8 cellular contexts compared by ENCODE assay signal in the genomic region with DNA sequence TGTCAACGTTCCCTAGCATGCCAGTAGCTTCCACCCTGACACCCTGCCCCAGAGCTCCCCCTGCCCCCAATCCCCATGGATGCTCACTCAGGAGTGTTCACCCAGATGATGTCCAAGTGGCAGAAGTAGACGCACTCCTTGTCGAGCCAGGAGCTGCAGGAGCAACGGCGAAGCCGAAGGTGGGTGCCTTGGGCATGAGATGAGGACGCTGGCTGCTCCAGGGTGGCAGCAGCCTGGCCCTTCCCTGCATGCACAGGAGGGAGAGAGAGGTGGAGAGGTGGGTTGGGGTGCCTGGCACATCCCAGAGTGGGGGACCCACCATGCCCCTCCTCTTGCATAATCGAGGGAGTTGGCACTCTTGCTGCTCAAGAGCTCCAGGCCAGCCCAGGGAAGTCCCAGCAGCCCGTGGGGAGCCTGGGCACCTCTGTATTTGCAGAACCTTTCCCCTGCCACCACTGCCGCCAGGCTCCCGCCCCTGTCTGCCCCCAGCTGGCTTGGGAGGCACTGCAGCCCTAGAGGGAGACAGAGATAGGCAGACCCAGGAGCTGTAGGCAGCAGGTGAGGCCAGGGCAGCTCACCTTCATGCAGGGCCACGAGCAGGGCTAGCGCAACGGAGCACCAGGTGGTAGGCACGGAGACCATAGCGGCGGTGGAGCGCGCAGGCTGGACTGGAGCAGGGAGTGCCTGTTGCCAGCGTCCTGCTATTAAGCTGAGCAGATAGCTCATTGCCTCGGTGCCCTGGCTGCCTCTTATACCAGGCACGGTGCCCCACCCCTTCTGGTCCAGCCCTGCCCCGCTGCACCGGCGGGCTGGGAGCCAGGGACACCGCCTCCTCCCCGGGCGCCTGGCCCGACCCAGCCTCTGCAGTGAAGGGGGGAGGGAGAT. TPM values are rescaled to one million over a fixed set of nuclear protein-coding genes. Genes with fewer than 3 reads are reported as not detected.
DNase-seq lines count a peak whose midpoint lies in the region; ATAC-seq, FAIRE-seq and TF ChIP-seq lines count a peak whose summit lies in the region.

A gene (minus strand): TSS at position 724 of the 885 bp plus-strand sequence. CDS start 82 bp downstream, at position 642.

- no peak within 1 kb of the TSS for H4K91ac ChIP-seq in neuronal stem cell (ENCODE audit: low read depth, low read length, poor library complexity)

- H3K9me3 ChIP-seq in neuronal stem cell (replicated peaks in 1 of 2; ENCODE audit: control insufficient read depth in 2 of 2, insufficient read depth in 1 of 2, low read depth in 1 of 2, low read length in 2 of 2) = no peaks in the 10 kb centered on the region

- H3K9ac ChIP-seq in neuronal stem cell (ENCODE audit: low read depth, low read length, poor library complexity) = peak within 1 kb of the TSS; percentile 70

- ATAC-seq in GM19324 (IDR thresholded peaks at IDR 0.05; ENCODE audit: low FRiP score, unreplicated experiment) (no peak), HG02884 (IDR thresholded peaks at IDR 0.05; ENCODE audit: unreplicated experiment) (no peak), HG03025 (IDR thresholded peaks at IDR 0.05; ENCODE audit: low FRiP score, unreplicated experiment) (no peak)

- peak; percentile 43 for DNase-seq in ELF-1 (ENCODE audit: low read depth, low spot score)
- DNase-seq in NCI-H2029 treated with DMSO at 0.1 percent for 48 hours (lab: John Stamatoyannopoulos, UW) = peak; percentile 100
- DNase-seq in bronchial epithelial cell (ENCODE audit: low read depth) = peak; percentile 46
- DNase-seq in neuronal stem cell (ENCODE audit: low spot score) = no peak
- DNase-seq in activated CD4-positive, CD25-positive, alpha-beta regulatory T cell (lab: John Stamatoyannopoulos, UW) = no peak

- no peaks in the 10 kb centered on the region for H3K79me1 ChIP-seq in neuronal stem cell (ENCODE audit: low read depth, low read length)

- no peak within 1 kb of the TSS for H4K8ac ChIP-seq in neuronal stem cell (ENCODE audit: low read depth, low read length)

- peak within 1 kb of the TSS; percentile 10 for H2BK5ac ChIP-seq in neuronal stem cell (ENCODE audit: low read length)

- peaks cover 26 to 52% of the 10 kb centered on the region in 2 donors for H3K4me1 ChIP-seq in neuronal stem cell (ENCODE audit: control insufficient read depth in 2 of 2, insufficient read depth in 1 of 2, low read depth in 1 of 2, low read length in 2 of 2)

- peak; percentile 38 for TF ChIP-seq CTCF in bronchial epithelial cell (IDR thresholded peaks at IDR 0.05; ENCODE audit: insufficient read depth, low read length, severe bottlenecking)

- H3K4me3 ChIP-seq in bronchial epithelial cell (ENCODE audit: low read depth, low read length) = peak within 1 kb of the TSS; percentile 31
- H3K4me3 ChIP-seq in neuronal stem cell (ENCODE audit: low read length in 2 of 2) = no peak within 1 kb of the TSS

- peak within 1 kb of the TSS; percentile 80 for H3K18ac ChIP-seq in neuronal stem cell (ENCODE audit: low read length)

- H3K36me3 ChIP-seq in bronchial epithelial cell (ENCODE audit: control insufficient read depth, insufficient read depth, low read length) = no peaks in the 10 kb centered on the region
- no peaks in the 10 kb centered on the region for H3K36me3 ChIP-seq in neuronal stem cell (replicated peaks in 1 of 2; ENCODE audit: control insufficient read depth in 2 of 2, insufficient read depth in 2 of 2, low read length in 2 of 2)

- H2BK120ac ChIP-seq in neuronal stem cell (ENCODE audit: low read depth, low read length) = peak within 1 kb of the TSS; percentile 5

- no CpG with 5 or more reads among the region's 29 CpGs for WGBS in neuronal stem cell (ENCODE audit: extremely low coverage in 2 of 2, insufficient read length in 2 of 2, insufficient replicate concordance in 1 of 2), 2 donors

- peak within 1 kb of the TSS; percentile 70 for H3K4ac ChIP-seq in neuronal stem cell (ENCODE audit: low read length)

- no peak within 1 kb of the TSS for H2BK15ac ChIP-seq in neuronal stem cell (ENCODE audit: low read length)

- H3K14ac ChIP-seq in neuronal stem cell (ENCODE audit: low read length) = peak within 1 kb of the TSS; percentile 14

- peak within 1 kb of the TSS; percentile 69 for H2AK5ac ChIP-seq in neuronal stem cell (ENCODE audit: low read depth, low read length)

- H3K23ac ChIP-seq in neuronal stem cell (ENCODE audit: low read depth, low read length, poor library complexity) = peak within 1 kb of the TSS; percentile 77

- H2AFZ ChIP-seq in neuronal stem cell (ENCODE audit: low read length) = no peak within 1 kb of the TSS

- no peak within 1 kb of the TSS for H3K27ac ChIP-seq in neuronal stem cell (replicated peaks; ENCODE audit: low read length)

- H3K27me3 ChIP-seq in bronchial epithelial cell (ENCODE audit: control insufficient read depth, insufficient read depth, low read length) = peaks cover 4% of the 10 kb centered on the region
- H3K27me3 ChIP-seq in neuronal stem cell (ENCODE audit: control insufficient read depth in 3 of 3, insufficient read depth in 3 of 3, low read depth in 1 of 3, low read length in 3 of 3) = no peaks in the 10 kb centered on the region

- no peak for FAIRE-seq in bronchial epithelial cell (lab: Jason Lieb, UNC)

- H3K4me2 ChIP-seq in neuronal stem cell (ENCODE audit: insufficient read depth, low read length, poor library complexity, severe bottlenecking) = no peak within 1 kb of the TSS

- no peak within 1 kb of the TSS for H2BK12ac ChIP-seq in neuronal stem cell (ENCODE audit: low read length)

RNA-seq across cellular contexts. Expression of the gene that starts here (rescaled TPM):
- total RNA-seq in bronchial epithelial cell = 1.6 and 13.3 TPM in 2 replicates
- 0.04 TPM for polyA plus RNA-seq in neuronal stem cell (2013, experiment 1 of 2)
- polyA plus RNA-seq in neuronal stem cell (2013, experiment 2 of 2) = not detected

Comparison
In these comparisons a context has a peak if more than half of its experiments do, and no peak if none do; other contexts are left out.
1. DNase-seq: peak in ELF-1 (single experiment), NCI-H2029 treated with DMSO at 0.1 percent for 48 hours (single experiment) and bronchial epithelial cell (single experiment); none in neuronal stem cell (single experiment) and activated CD4-positive, CD25-positive, alpha-beta regulatory T cell (0 of 4).